ENCODE assay signal across 14 cellular contexts in the genomic region with DNA sequence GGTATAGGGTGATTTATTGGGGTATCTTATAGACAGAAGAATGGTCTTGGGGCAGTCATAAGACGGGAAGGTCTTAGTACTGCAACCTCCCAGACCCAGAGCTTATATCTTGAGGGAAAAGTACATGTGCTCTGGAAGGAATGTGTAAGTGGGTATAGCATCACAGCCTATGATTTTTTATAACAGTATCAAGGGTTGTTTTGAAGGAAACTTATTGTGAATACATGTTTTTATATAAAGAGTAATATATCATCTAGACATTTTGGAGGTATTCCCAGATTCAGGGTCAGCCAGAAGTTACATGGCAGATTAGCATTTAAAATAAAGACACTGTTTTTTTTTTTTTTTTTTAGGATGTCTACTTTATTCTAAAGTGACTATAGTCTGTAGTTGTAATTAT. TPM values are rescaled to one million over a fixed set of nuclear protein-coding genes. Genes with fewer than 3 reads are reported as not detected.
A peak's percentile ranks its signal among the peaks of the same experiment; 100 is the strongest.
DNase-seq lines count a peak whose midpoint lies in the region; ATAC-seq, FAIRE-seq and TF ChIP-seq lines count a peak whose summit lies in the region.
"Had no signal": no experiment of that assay in that cellular context is flagged by ENCODE, and none has a peak within 500 bp of the region (broad histone marks: within the 10 kb centered on the region; RNA-seq: fewer than 3 reads in every experiment).

No MANE protein-coding gene starts in this region.

- intact Hi-C loops in PC-9 (cut with micrococcal nuclease; ENCODE audit: unreplicated experiment): no loop called here

- POLR2A ChIA-PET in PC-9 (lab: Charles Lee; ENCODE audit: unreplicated experiment): no interaction called here

- H3K4me1 ChIP-seq in PC-9 (replicated peaks; ENCODE audit: insufficient read depth): no peaks in the 10 kb centered on the region

- no peak overlapping the region for H3K27ac ChIP-seq in PC-9
- H3K27ac ChIP-seq: left ventricle myocardium inferior, thyroid gland had no signal

- no peak overlapping the region for H3K4me2 ChIP-seq in PC-9

- H2AFZ ChIP-seq in PC-9: no peak overlapping the region

- DNase-seq in A172 (ENCODE audit: low spot score): peak; percentile 29
- DNase-seq in NCI-H1694 treated with DMSO at 0.1 percent for 48 hours (lab: John Stamatoyannopoulos, UW): peak; percentile 69
- no peak for DNase-seq in mesothelial cell of epicardium (ENCODE audit: low spot score in 2 of 2, unreplicated experiment in 2 of 2)
- no peak for DNase-seq in HFFc6
- DNase-seq in PC-9: no peak
- DNase-seq: activated B cell treated with CpG ODN at 0.5 μM for 24 hours, heart left ventricle, left ventricle myocardium inferior, NCI-H1930, thyroid gland had no signal

- H3K4me3 Mint-ChIP-seq in mesothelial cell of epicardium: no peak overlapping the region
- H3K4me3 Mint-ChIP-seq in HFFc6: no peak overlapping the region
- H3K4me3 Mint-ChIP-seq: activated B cell treated with CpG ODN at 0.5 μM for 24 hours had no signal

- ATAC-seq in HG02884 (IDR thresholded peaks at IDR 0.05; ENCODE audit: unreplicated experiment) (no peak), GM18909 (IDR thresholded peaks at IDR 0.05; ENCODE audit: poor library complexity, unreplicated experiment) (no peak)
- ATAC-seq: heart left ventricle had no signal

- no TSS peak for BruUV-seq in PC-9 (replicated peaks; lab: Mats Ljungman, UMichigan)

- TF ChIP-seq CTCF in mesothelial cell of epicardium (IDR thresholded peaks at IDR 0.05; ENCODE audit: unreplicated experiment) (no peak), HFFc6 (IDR thresholded peaks at IDR 0.05) (no peak), PC-9 (conservative IDR thresholded peaks at IDR 0.05) (no peak)

- H3K27me3 ChIP-seq in PC-9 (ENCODE audit: insufficient read depth, low read depth): no peaks in the 10 kb centered on the region
- H3K27me3 ChIP-seq: adrenal gland, heart left ventricle, thyroid gland had no signal

- FAIRE-seq in endometrium (lab: Jason Lieb, UNC): peak; percentile 15

- peak overlapping the region; percentile 88 for H3K27ac Mint-ChIP-seq in mesothelial cell of epicardium
- no peak overlapping the region for H3K27ac Mint-ChIP-seq in HFFc6
- H3K27ac Mint-ChIP-seq: activated B cell treated with CpG ODN at 0.5 μM for 24 hours had no signal

- H3K36me3 Mint-ChIP-seq in mesothelial cell of epicardium (peaks cover 25% of the 10 kb centered on the region), HFFc6 (ENCODE audit: low read depth) (peaks cover 11% of the 10 kb centered on the region)

- CTCF ChIA-PET in PC-9 (lab: Charles Lee): no interaction called here

- H3K9me3 Mint-ChIP-seq in mesothelial cell of epicardium: peaks cover 5% of the 10 kb centered on the region
- H3K9me3 Mint-ChIP-seq in HFFc6: no peaks in the 10 kb centered on the region
- H3K9me3 Mint-ChIP-seq: activated B cell treated with CpG ODN at 0.5 μM for 24 hours had no signal

- H4K20me1 ChIP-seq in PC-9 (ENCODE audit: insufficient read depth): no peaks in the 10 kb centered on the region

- H3K9me2 ChIP-seq in PC-9 (ENCODE audit: insufficient read depth): no peaks in the 10 kb centered on the region

- peaks cover 53% of the 10 kb centered on the region for H3K4me1 Mint-ChIP-seq in mesothelial cell of epicardium
- no peaks in the 10 kb centered on the region for H3K4me1 Mint-ChIP-seq in HFFc6 (ENCODE audit: low read depth)
- H3K4me1 Mint-ChIP-seq: activated B cell treated with CpG ODN at 0.5 μM for 24 hours had no signal

- H3K27me3 Mint-ChIP-seq in mesothelial cell of epicardium (ENCODE audit: low read depth) (no peaks in the 10 kb centered on the region), HFFc6 (ENCODE audit: insufficient read depth) (no peaks in the 10 kb centered on the region)
- H3K27me3 Mint-ChIP-seq: activated B cell treated with CpG ODN at 0.5 μM for 24 hours had no signal

- no peak overlapping the region for H3K4me3 ChIP-seq in PC-9
- H3K4me3 ChIP-seq: adrenal gland, heart left ventricle, left ventricle myocardium inferior, thyroid gland had no signal

- no peaks in the 10 kb centered on the region for H3F3A ChIP-seq in PC-9 (ENCODE audit: insufficient read depth, low read depth)

- no peaks in the 10 kb centered on the region for H3K79me2 ChIP-seq in PC-9 (ENCODE audit: low read depth)

- 0 out of 2 replicates have a peak, but pooled peaks cover 11% of the 10 kb centered on the region for H3K36me3 ChIP-seq in PC-9 (ENCODE audit: low read depth)

- H3K9me3 ChIP-seq in PC-9 (ENCODE audit: insufficient read depth, low read depth): no peaks in the 10 kb centered on the region
- H3K9me3 ChIP-seq: adrenal gland, heart left ventricle, left ventricle myocardium inferior, thyroid gland had no signal

RNA-seq across cellular contexts. Expression of a gene that starts 41.7 kb away (rescaled TPM):
- total RNA-seq in A172 (2014; rRNA removed; shearing (Covaris generic)): 10.9 and 18.3 TPM in 2 replicates
- total RNA-seq in mesothelial cell of epicardium (33.0 to 36.2 TPM (median 34.1 TPM) in 3 replicates), PC-9 (2021) (16.2 and 20.0 TPM in 2 replicates)
- 10 to 100 TPM; 15.2 to 20.9 (median 17.4) TPM for total RNA-seq in HFFc6 (2021; fragmentation: NEBNext Ultra II Directional; extraction: Animal tissue kit (Norgen Biotek cat#: 25700))

RNA-seq across cellular contexts. Expression of a gene that starts 47.6 kb away (rescaled TPM):
- 2.5 and 3.4 TPM in 2 replicates for total RNA-seq in A172 (2014; rRNA removed; shearing (Covaris generic))
- total RNA-seq in mesothelial cell of epicardium: 35.0 to 36.5 TPM (median 35.8 TPM) in 3 replicates
- total RNA-seq in HFFc6 (2021; fragmentation: NEBNext Ultra II Directional; extraction: Animal tissue kit (Norgen Biotek cat#: 25700)): 1 to 10 TPM; 1.3 to 4.3 (median 3.1) TPM
- 1.4 and 1.7 TPM in 2 replicates for total RNA-seq in PC-9 (2021)

Comparison
In these comparisons a context has a peak if more than half of its experiments do, and no peak if none do; other contexts are left out.
1. DNase-seq: peak in A172 (single experiment) and NCI-H1694 treated with DMSO at 0.1 percent for 48 hours (single experiment); none in mesothelial cell of epicardium (0 of 2), HFFc6 (single experiment) and PC-9 (0 of 2).